Comparison of ENCODE assay signal across 8 cellular contexts in the genomic region with DNA sequence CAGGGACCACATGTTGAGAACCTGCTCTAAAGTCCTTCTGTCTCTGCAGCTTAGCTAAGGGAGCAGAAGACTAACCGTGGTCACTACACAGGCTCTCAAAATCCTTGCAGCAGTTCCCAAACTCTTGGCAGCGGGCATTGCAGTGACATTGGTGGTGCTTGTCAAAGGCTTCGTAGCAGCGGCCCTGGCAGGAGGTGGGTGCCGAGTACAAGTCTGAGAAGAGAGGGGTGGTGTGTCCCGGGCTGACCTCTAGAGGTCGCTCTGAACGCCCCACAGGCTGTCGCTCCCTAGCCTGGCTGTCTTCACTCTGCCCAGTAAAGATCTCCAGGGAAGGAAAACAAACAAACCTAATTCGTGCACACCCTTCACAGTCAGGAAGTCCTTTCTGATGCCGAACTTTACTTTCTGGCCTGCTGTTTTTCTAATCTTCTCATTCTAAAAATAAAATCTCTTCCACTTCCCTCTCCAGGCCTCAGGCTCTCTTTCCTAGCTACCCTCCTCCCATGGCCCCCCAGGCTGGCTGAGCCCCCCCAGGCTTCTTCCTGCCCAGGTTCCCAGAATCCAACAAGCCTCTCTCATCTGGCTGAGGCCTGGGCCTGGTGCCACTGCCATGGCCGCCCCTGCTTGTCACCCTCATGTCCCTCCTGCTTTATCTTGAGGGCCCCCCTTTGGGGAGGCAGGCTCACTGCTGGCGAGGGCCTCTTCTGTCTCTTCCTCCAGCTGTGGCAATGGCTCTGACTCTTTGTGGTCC. TPM values are rescaled to one million over a fixed set of nuclear protein-coding genes. Genes with fewer than 3 reads are reported as not detected.
DNase-seq lines count a peak whose midpoint lies in the region; ATAC-seq, FAIRE-seq and TF ChIP-seq lines count a peak whose summit lies in the region.

No MANE protein-coding gene starts in this region.

- 12 to 13% methylated on average over 13 of the region's 13 CpGs for WGBS in pancreas, 2 donors

- FAIRE-seq in pancreas (lab: Jason Lieb, UNC): no peak

- no peak overlapping the region for H3K27ac ChIP-seq in SJCRH30
- H3K27ac ChIP-seq in cardiac muscle cell: peak overlapping the region; percentile 91
- peak overlapping the region; percentile 33 to 72 (median 42) for H3K27ac ChIP-seq in pancreas

- peak; percentile 73 for DNase-seq in GDM1 (lab: John Stamatoyannopoulos, UW)
- peak; percentile 84 for DNase-seq in LHCN-M2 (ENCODE audit: low read depth)
- peak; percentile 86 to 92 for DNase-seq in SJCRH30
- peak in 52 of 56 donors; percentile 29 to 88 (median 70) for DNase-seq in amygdala (lab: John Stamatoyannopoulos, UW)
- peak; percentile 91 to 93 for DNase-seq in cardiac muscle cell (ENCODE audit: low read depth in 1 of 2, low spot score in 1 of 2)
- peak; percentile 68 to 84 (median 76) for DNase-seq in pancreas
- DNase-seq in DMS79 treated with DMSO at 0.1 percent for 48 hours (lab: John Stamatoyannopoulos, UW): no peak

- H3K27me3 ChIP-seq in SJCRH30 (no peaks in the 10 kb centered on the region), cardiac muscle cell (no peaks in the 10 kb centered on the region), pancreas (no peaks in the 10 kb centered on the region)

- no peaks in the 10 kb centered on the region for H3K9me3 ChIP-seq in SJCRH30 (replicated peaks)
- no peaks in the 10 kb centered on the region for H3K9me3 ChIP-seq in cardiac muscle cell (ENCODE audit: low read depth)
- no peaks in the 10 kb centered on the region for H3K9me3 ChIP-seq in pancreas

- H3K4me3 ChIP-seq in SJCRH30 (no peak overlapping the region), cardiac muscle cell (no peak overlapping the region), pancreas (no peak overlapping the region)

- H3K4me1 ChIP-seq in SJCRH30 (peaks cover 7% of the 10 kb centered on the region; the same call in 1 of the 2 replicates), cardiac muscle cell (ENCODE audit: low read depth) (peaks cover 19% of the 10 kb centered on the region), pancreas (peaks cover 0 to 20% (median 0%) of the 10 kb centered on the region in 3 donors)

- peak; percentile 89 to 93 (median 91) for ATAC-seq in pancreas
- ATAC-seq in HG02852 (IDR thresholded peaks at IDR 0.05; ENCODE audit: unreplicated experiment): no peak

- no peaks in the 10 kb centered on the region for H3K36me3 ChIP-seq in SJCRH30
- H3K36me3 ChIP-seq in cardiac muscle cell: no peaks in the 10 kb centered on the region
- H3K36me3 ChIP-seq in pancreas: no peaks in the 10 kb centered on the region

- TF ChIP-seq CTCF in cardiac muscle cell (IDR thresholded peaks at IDR 0.05; ENCODE audit: low read depth, low read length): peak; percentile 91
- TF ChIP-seq CTCF in pancreas (IDR thresholded peaks at IDR 0.05): peak; percentile 67 to 70 (median 68)

- intact Hi-C loops in pancreas (cut with DNase I): loop anchor here in 2 of 3 donors (5.0 to 10.0 kb wide), 3 partner anchors 57 to 120 kb away; a partner anchor contains a TSS

RNA-seq across cellular contexts. Expression of a gene that starts 7.7 kb away (rescaled TPM):
- total RNA-seq in LHCN-M2 (2014; rRNA removed) (0.51 and 0.63 TPM in 2 replicates), cardiac muscle cell (0.24 and 0.53 TPM in 2 replicates), pancreas (under 1 TPM in 1 of 6 donors, not detected in 5; 0.20 TPM)
- polyA plus RNA-seq in LHCN-M2 (2012): 0.05 TPM
- not detected in 2 replicates for total RNA-seq in SJCRH30 (2014; rRNA removed; shearing (Covaris generic))
- polyA plus RNA-seq in cardiac muscle cell (0.95 and 1.3 TPM in 2 replicates), pancreas (under 1 TPM; 0.11 to 0.23 TPM)

RNA-seq across cellular contexts. Expression of a gene that starts 11.8 kb away (rescaled TPM):
- total RNA-seq in LHCN-M2 (2014; rRNA removed) (23.8 and 29.3 TPM in 2 replicates), cardiac muscle cell (13.9 and 24.9 TPM in 2 replicates), pancreas (10 to 100 TPM in 2 of 6 donors, 1 to 10 TPM in 4; 6.0 to 12.1 (median 9.2) TPM)
- polyA plus RNA-seq in LHCN-M2 (2012): 10.6 TPM
- total RNA-seq in SJCRH30 (2014; rRNA removed; shearing (Covaris generic)): 56.4 and 70.0 TPM in 2 replicates
- polyA plus RNA-seq in cardiac muscle cell (44.3 and 60.8 TPM in 2 replicates), pancreas (1 to 10 TPM; 3.3 to 8.8 TPM)

RNA-seq across cellular contexts. Expression of a gene that starts 41.1 kb away (rescaled TPM):
- 0.96 and 1.8 TPM in 2 replicates for total RNA-seq in LHCN-M2 (2014; rRNA removed)
- 1.3 TPM for polyA plus RNA-seq in LHCN-M2 (2012)
- 0.49 and 0.68 TPM in 2 replicates for total RNA-seq in SJCRH30 (2014; rRNA removed; shearing (Covaris generic))
- total RNA-seq in cardiac muscle cell: 3.8 and 8.8 TPM in 2 replicates
- 3.3 and 5.5 TPM in 2 replicates for polyA plus RNA-seq in cardiac muscle cell
- 1 to 10 TPM; 2.5 to 6.7 (median 5.0) TPM for total RNA-seq in pancreas
- 10 to 100 TPM; 51.4 to 54.4 TPM for polyA plus RNA-seq in pancreas

RNA-seq across cellular contexts. Expression of a gene that starts 55.4 kb away (rescaled TPM):
- total RNA-seq in LHCN-M2 (2014; rRNA removed) (3.3 and 6.1 TPM in 2 replicates), cardiac muscle cell (23.3 and 26.2 TPM in 2 replicates), pancreas (10 to 100 TPM; 12.2 to 17.2 (median 13.9) TPM)
- 8.0 TPM for polyA plus RNA-seq in LHCN-M2 (2012)
- 1.1 and 1.4 TPM in 2 replicates for total RNA-seq in SJCRH30 (2014; rRNA removed; shearing (Covaris generic))
- polyA plus RNA-seq in cardiac muscle cell (28.9 and 29.2 TPM in 2 replicates), pancreas (10 to 100 TPM; 12.4 to 14.2 TPM)
